In genomic region chr18:47926101-47926850, GRCh38 we compare ENCODE assay signal across 1 cellular context.
TF ChIP-seq lines count a peak whose summit lies in the region.

No MANE protein-coding gene starts in this region.

TF ChIP-seq in HEK293, 187 proteins besides CTCF, POLR2A, EP300 and RAD21 (continued from another document):
- TF ChIP-seq ZFHX2 (tag by site-specific recombination; conservative IDR thresholded peaks at IDR 0.05), result peak; percentile 56
- peak; percentile 70; the same call in 1 of the 2 replicates for TF ChIP-seq EGR2 (tag by site-specific recombination; IDR thresholded peaks at IDR 0.05; ENCODE audit: low read depth)
